Comparison of ENCODE assay signal across 15 cellular contexts in the genomic region with DNA sequence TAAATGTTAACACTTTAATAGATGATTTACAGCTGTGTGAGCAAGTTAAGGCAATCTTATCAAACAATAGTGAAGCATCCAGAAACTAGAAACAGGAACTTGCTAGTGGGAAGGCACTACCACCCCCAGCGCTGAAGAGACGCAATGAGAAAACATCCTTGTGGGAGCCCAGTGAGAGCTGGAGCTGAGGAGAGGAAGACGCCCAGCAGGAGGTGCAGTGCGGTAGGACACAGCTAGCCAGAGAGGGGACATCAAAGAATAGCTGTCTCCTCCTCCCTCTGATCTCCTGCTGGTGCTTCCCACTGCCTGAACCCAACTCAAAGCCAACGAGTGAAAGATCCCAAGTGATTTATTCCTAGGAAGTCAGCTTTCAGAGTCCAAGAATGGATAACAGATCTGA.
DNase-seq lines count a peak whose midpoint lies in the region; ATAC-seq and TF ChIP-seq lines count a peak whose summit lies in the region.
"Had no signal": no experiment of that assay in that cellular context is flagged by ENCODE, and none has a peak within 500 bp of the region (broad histone marks: within the 10 kb centered on the region; RNA-seq: fewer than 3 reads in every experiment).

No MANE protein-coding gene starts in this region.

- H3K9me3 ChIP-seq in right atrium auricular region (peaks cover 0 to 5% of the 10 kb centered on the region in 2 donors), right cardiac atrium (ENCODE audit: control insufficient read depth, low read length) (no peaks in the 10 kb centered on the region)
- H3K9me3 ChIP-seq: SJCRH30 had no signal

- DNase-seq in left ventricle myocardium superior (peak; percentile 35), right atrium auricular region (ENCODE audit: low spot score) (no peak), SK-MEL-5 (ENCODE audit: low read depth, low spot score) (peak; percentile 59), right cardiac atrium (peak in 1 of 3 donors; percentile 62)
- no peak for DNase-seq in activated CD4-positive, alpha-beta T cell treated with anti-CD3 and anti-CD28 coated beads for 1 hour
- DNase-seq: activated CD4-positive, alpha-beta T cell treated with anti-CD3 and anti-CD28 coated beads for 48 hours; activated gamma-delta T cell treated with Interleukin-2 at 50 U/mL for 16 hours; C1 segment of cervical spinal cord; effector memory CD4-positive, alpha-beta T cell; NCI-H2029; stimulated activated CD4-positive, alpha-beta T cell treated with anti-CD3 and anti-CD28 coated beads, Interleukin-2, amount 100 ng/mL, for 48 hours had no signal

- H3K27ac ChIP-seq in right atrium auricular region: no peak overlapping the region
- H3K27ac ChIP-seq in right cardiac atrium (ENCODE audit: low read length): no peak overlapping the region
- H3K27ac ChIP-seq: SJCRH30 had no signal

- H3K36me3 ChIP-seq in right atrium auricular region: no peaks in the 10 kb centered on the region
- H3K36me3 ChIP-seq: SJCRH30 had no signal

- ATAC-seq in left ventricle myocardium superior (peak; percentile 26), right cardiac atrium (peak; percentile 40 to 55), HG03439 (IDR thresholded peaks at IDR 0.05; ENCODE audit: unreplicated experiment) (no peak), GM18505 (IDR thresholded peaks at IDR 0.05; ENCODE audit: unreplicated experiment) (no peak), GM21390 (IDR thresholded peaks at IDR 0.05; ENCODE audit: unreplicated experiment) (no peak)

- no peak for TF ChIP-seq POLR2A in GM18505 (IDR thresholded peaks at IDR 0.05; ENCODE audit: borderline replicate concordance, extremely low read depth, insufficient read depth, insufficient read length)

- H3K4me3 ChIP-seq in right atrium auricular region (no peak overlapping the region), right cardiac atrium (ENCODE audit: low read length) (no peak overlapping the region)
- H3K4me3 ChIP-seq: SJCRH30 had no signal

- peak in 1 of 2 donors; percentile 36 for TF ChIP-seq CTCF in right atrium auricular region (IDR thresholded peaks at IDR 0.05)

- in situ Hi-C loops in SK-MEL-5 (cut with HindIII; ENCODE audit: low pct_unique_long_range_greater_than_20kb, low sequenced_read_pairs): no loop called here

- H3K27me3 ChIP-seq in right atrium auricular region: no peaks in the 10 kb centered on the region
- H3K27me3 ChIP-seq in right cardiac atrium (ENCODE audit: control insufficient read depth, insufficient read depth): no peaks in the 10 kb centered on the region
- H3K27me3 ChIP-seq: SJCRH30 had no signal

- H3K4me1 ChIP-seq in right atrium auricular region: no peaks in the 10 kb centered on the region
- H3K4me1 ChIP-seq in right cardiac atrium (ENCODE audit: control insufficient read depth, insufficient read depth, low read length): no peaks in the 10 kb centered on the region
- H3K4me1 ChIP-seq: SJCRH30 had no signal

- intact Hi-C loops in left ventricle myocardium superior (cut with micrococcal nuclease) (no loop called here), right cardiac atrium (cut with DNase I) (loop anchor here in 1 of 4 donors (10.0 kb wide), 1 partner anchor 139 kb away; a partner anchor contains a TSS)

- 11% methylated on average over 5 of the region's 5 CpGs for WGBS in right cardiac atrium

Comparison
In these comparisons a context has a peak if more than half of its experiments do, and no peak if none do; other contexts are left out.
1. DNase-seq: peak in left ventricle myocardium superior (single experiment) and SK-MEL-5 (single experiment); none in right atrium auricular region (single experiment) and activated CD4-positive, alpha-beta T cell treated with anti-CD3 and anti-CD28 coated beads for 1 hour (single experiment).
2. ATAC-seq: peak in left ventricle myocardium superior (single experiment) and right cardiac atrium (2 of 2); none in HG03439 (single experiment), GM18505 (single experiment) and GM21390 (single experiment).